In genomic region chr1:233334092-233334491, GRCh38 we compare ENCODE assay signal across 36 cellular contexts. TPM values are rescaled to one million over a fixed set of nuclear protein-coding genes. Genes with fewer than 3 reads are reported as not detected.
"Had no signal": no experiment of that assay in that cellular context is flagged by ENCODE, and none has a peak within 500 bp of the region (broad histone marks: within the 10 kb centered on the region; RNA-seq: fewer than 3 reads in every experiment).

No MANE protein-coding gene starts in this region.

- H3K9me3 ChIP-seq: adrenal gland, Peyer's patch, SJSA1 had no signal

- H3K36me3 Mint-ChIP-seq: activated naive CD4-positive, alpha-beta T cell treated with anti-CD3 and anti-CD28 coated beads, Interleukin-2, amount 50 U/mL, for 72 hours; brain had no signal

- H3K4me3 Mint-ChIP-seq: activated CD4-positive, alpha-beta memory T cell treated with anti-CD3 and anti-CD28 coated beads, Interleukin-2, amount 10 ng/mL, durations not matched to agents 7 days and 5 days; activated naive CD4-positive, alpha-beta T cell treated with anti-CD3 and anti-CD28 coated beads for 36 hours; brain had no signal

- DNase-seq: activated CD4-positive, alpha-beta memory T cell treated with anti-CD3 and anti-CD28 coated beads, Interleukin-2, amount 10 ng/mL, durations not matched to agents 7 days and 5 days; activated CD4-positive, alpha-beta T cell treated with anti-CD3 and anti-CD28 coated beads for 1 hour; activated CD4-positive, alpha-beta T cell treated with anti-CD3 and anti-CD28 coated beads for 48 hours; activated CD4-positive, CD25-positive, alpha-beta regulatory T cell; activated CD8-positive, alpha-beta memory T cell treated with anti-CD3 and anti-CD28 coated beads for 24 hours; activated gamma-delta T cell; activated naive CD4-positive, alpha-beta T cell treated with anti-CD3 and anti-CD28 coated beads for 36 hours; activated T-cell treated with anti-CD3 and anti-CD28 coated beads, Interleukin-2, amount 50 U/mL, for 1 hour; adrenal gland; caudate nucleus; cerebellar nuclear complex; NCI-H1092; NCI-H1436 treated with DMSO at 0.1 percent for 48 hours; NCI-H1694 treated with DMSO at 0.1 percent for 48 hours; NCI-H2029; NCI-H510A; NCI-H526 treated with DMSO at 0.1 percent for 48 hours; NK-92 treated with Interleukin-12 subunit alpha and Interleukin-12 subunit beta, amount 100 ng/mL, for 24 hours; PC-3; Peyer's patch; RPMI8226; SHP77 treated with DMSO at 0.1 percent for 48 hours; SW 1271; T-helper 1 cell; T-helper 2 cell; T-helper 9 cell had no signal

- H3K27ac ChIP-seq: adrenal gland, KMS-11, SJSA1, VCaP had no signal

- H3K36me3 ChIP-seq: adrenal gland, Peyer's patch, SJSA1 had no signal

- H3K4me1 ChIP-seq: SJSA1 had no signal

- FAIRE-seq: astrocyte, bronchial epithelial cell had no signal

- H3K9me3 Mint-ChIP-seq: activated CD4-positive, alpha-beta memory T cell treated with anti-CD3 and anti-CD28 coated beads, Interleukin-2, amount 10 ng/mL, durations not matched to agents 7 days and 5 days; activated naive CD4-positive, alpha-beta T cell treated with anti-CD3 and anti-CD28 coated beads for 36 hours; activated naive CD4-positive, alpha-beta T cell treated with anti-CD3 and anti-CD28 coated beads, Interleukin-2, amount 50 U/mL, for 72 hours; activated T-helper 2 cell treated with anti-CD3 and anti-CD28 coated beads, Interferon-gamma antibody, Interleukin-2, Interleukin-4, amounts not matched to agents 10 μg/mL and 5 μg/mL and 100 μg/mL, durations not matched to agents 14 hours and 24 hours and 36 hours; brain had no signal

- H3K4me2 ChIP-seq: KMS-11 had no signal

- H3K4me3 ChIP-seq: adrenal gland, Peyer's patch, SJSA1 had no signal

- ATAC-seq: activated naive CD4-positive, alpha-beta T cell treated with anti-CD3 and anti-CD28 coated beads, Interleukin-2, amount 50 U/mL, for 72 hours; PC-3; SK-N-SH treated with all-trans-retinoic acid at 6 μM for 48 hours had no signal

- H3K27me3 ChIP-seq: adrenal gland, Peyer's patch had no signal

- H3K27ac Mint-ChIP-seq: activated CD4-positive, alpha-beta memory T cell treated with anti-CD3 and anti-CD28 coated beads, Interleukin-2, amount 10 ng/mL, durations not matched to agents 7 days and 5 days; activated naive CD4-positive, alpha-beta T cell treated with anti-CD3 and anti-CD28 coated beads for 36 hours; activated naive CD4-positive, alpha-beta T cell treated with anti-CD3 and anti-CD28 coated beads, Interleukin-2, amount 50 U/mL, for 72 hours; activated T-helper 2 cell treated with anti-CD3 and anti-CD28 coated beads, Interferon-gamma antibody, Interleukin-2, Interleukin-4, amounts not matched to agents 10 μg/mL and 5 μg/mL and 100 μg/mL, durations not matched to agents 14 hours and 24 hours and 36 hours; brain had no signal

RNA-seq across cellular contexts. Expression of gene MAP3K21, which starts 6.6 kb away (rescaled TPM):
- total RNA-seq: LHCN-M2 had no signal
